In the genomic region with DNA sequence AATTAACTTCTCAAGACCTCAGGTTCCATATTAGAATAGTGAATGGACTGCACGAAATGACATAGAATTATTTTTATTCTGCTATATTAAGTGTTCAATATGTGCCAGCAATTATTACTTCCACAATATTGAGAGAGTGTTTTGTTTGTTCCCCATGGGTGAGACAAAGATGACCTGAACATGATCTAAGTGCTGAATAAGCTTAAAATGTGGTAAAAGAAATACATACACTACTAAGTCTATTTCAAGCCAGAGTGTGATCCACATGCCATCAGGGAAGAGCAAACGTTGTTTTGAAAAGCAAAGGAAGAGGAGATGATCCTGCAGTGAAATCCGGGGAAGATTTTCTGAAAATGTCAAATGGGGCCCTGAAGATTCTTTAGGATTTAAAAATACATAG, we compare ENCODE assay signal across 9 cellular contexts.
"Had no signal": no experiment of that assay in that cellular context is flagged by ENCODE, and none has a peak within 500 bp of the region (broad histone marks: within the 10 kb centered on the region; RNA-seq: fewer than 3 reads in every experiment).

No MANE protein-coding gene starts in this region.

- H3K36me3 Mint-ChIP-seq: IgD-negative memory B cell had no signal

- H3K36me3 ChIP-seq: HAP-1 had no signal

- H3K9ac ChIP-seq: GM23248 had no signal

- H3K4me3 ChIP-seq: GM23248, HAP-1 had no signal

- H3K27ac ChIP-seq: GM23248, HL-60 had no signal

- H3K4me1 ChIP-seq: HAP-1 had no signal

- DNase-seq: GM23248, GOT3, H7, HFFc6, KG1 had no signal

- ATAC-seq: HCT116 had no signal

- H3K27ac Mint-ChIP-seq: HFFc6, IgD-negative memory B cell had no signal

- H3K4me3 Mint-ChIP-seq: HFFc6, IgD-negative memory B cell had no signal

- H3K4me1 Mint-ChIP-seq: IgD-negative memory B cell had no signal

- H2AFZ ChIP-seq: GM23248 had no signal

- H3K9me3 ChIP-seq: HAP-1 had no signal
